Comparison of ENCODE assay signal across 11 cellular contexts in genomic region chr2:12948963-12949353, GRCh38.
DNase-seq lines count a peak whose midpoint lies in the region; ATAC-seq, FAIRE-seq and TF ChIP-seq lines count a peak whose summit lies in the region.
"Had no signal": no experiment of that assay in that cellular context is flagged by ENCODE, and none has a peak within 500 bp of the region (broad histone marks: within the 10 kb centered on the region; RNA-seq: fewer than 3 reads in every experiment).

No MANE protein-coding gene starts in this region.

- H3K27ac ChIP-seq in GM12878 (ENCODE audit: control insufficient read depth, insufficient read depth) (no peak overlapping the region), vagina (no peak overlapping the region)
- H3K27ac ChIP-seq: cardiac muscle cell had no signal

- intact Hi-C loops in GM12878 (cut with micrococcal nuclease; ENCODE audit: unreplicated experiment): no loop called here
- intact Hi-C loops in vagina (cut with DNase I): no loop called here

- BruUV-seq in GM12878 (replicated peaks; lab: Mats Ljungman, UMichigan): no TSS peak

- RAD21 ChIA-PET in GM12878 (lab: Charles Lee; ENCODE audit: unreplicated experiment): no interaction called here

- no peak for FAIRE-seq in GM12878 (lab: Jason Lieb, UNC)
- FAIRE-seq: GM19239 had no signal

- POLR2A ChIA-PET in GM12878 (lab: Charles Lee): no interaction called here

- no peak for TF ChIP-seq RAD21 in GM12878 (IDR thresholded peaks at IDR 0.05; ENCODE audit: insufficient read depth, low read depth, low read length)

- TF ChIP-seq CTCF in GM12878 (IDR thresholded peaks at IDR 0.05 in 2 of 3, conservative IDR thresholded peaks at IDR 0.05 in 1 of 3; ENCODE audit: control insufficient read depth in 2 of 3, extremely low read depth in 1 of 3, insufficient read depth in 1 of 3, low read depth in 3 of 3, low read length in 3 of 3) (no peak), vagina (IDR thresholded peaks at IDR 0.05) (no peak)

- no peak overlapping the region for H3K4me2 ChIP-seq in GM12878 (ENCODE audit: control insufficient read depth, insufficient read depth)

- H3K36me3 ChIP-seq in GM12878 (ENCODE audit: control insufficient read depth in 2 of 2, insufficient read depth in 2 of 2, low read length in 1 of 2) (no peaks in the 10 kb centered on the region), vagina (no peaks in the 10 kb centered on the region)
- H3K36me3 ChIP-seq: cardiac muscle cell had no signal

- H3K9me3 ChIP-seq in GM12878 (replicated peaks; ENCODE audit: control insufficient read depth, insufficient read depth, low read length): no peaks in the 10 kb centered on the region
- H3K9me3 ChIP-seq in vagina: no peaks in the 10 kb centered on the region

- H3K27me3 ChIP-seq in GM12878 (replicated peaks in 1 of 2; ENCODE audit: control insufficient read depth in 2 of 2, insufficient read depth in 2 of 2, low read length in 1 of 2) (no peaks in the 10 kb centered on the region; a peak in 1 of 4 replicates), vagina (no peaks in the 10 kb centered on the region)
- H3K27me3 ChIP-seq: cardiac muscle cell had no signal

- TF ChIP-seq EP300 in GM12878 (IDR thresholded peaks at IDR 0.05; ENCODE audit: borderline replicate concordance in 1 of 2, control insufficient read depth in 1 of 2, low read depth in 2 of 2, low read length in 2 of 2): no peak

- CTCF ChIA-PET in GM12878 (lab: Yijun Ruan, JAX): no interaction called here

- 0% methylated on average over 2 of the region's 2 CpGs for WGBS in GM12878 (ENCODE audit: insufficient coverage, insufficient replicate concordance, low lambda C conversion rate, missing lambda C conversion rate)

- H3K4me1 ChIP-seq in GM12878 (ENCODE audit: control insufficient read depth, insufficient read depth, low read length) (no peaks in the 10 kb centered on the region), vagina (no peaks in the 10 kb centered on the region)

- no peak for TF ChIP-seq POLR2A in GM12878 (IDR thresholded peaks at IDR 0.05; ENCODE audit: low read depth, low read length)
- no peak for TF ChIP-seq POLR2A in vagina (IDR thresholded peaks at IDR 0.05)

- in situ Hi-C loops in GM12878 (cut with MboI): no loop called here

- no peaks in the 10 kb centered on the region for H4K20me1 ChIP-seq in GM12878 (ENCODE audit: control insufficient read depth, insufficient read depth)

- SMC1A ChIA-PET in GM12878 (lab: Charles Lee; ENCODE audit: uncharacterized antibody, unreplicated experiment): interaction anchor here (1.1 kb wide), 1 partner anchor 58 kb away, joined by 3 read pairs; no protein-coding TSS in a partner anchor

- H2AFZ ChIP-seq in GM12878 (ENCODE audit: control insufficient read depth, low read depth, low read length): no peak overlapping the region

- no peaks in the 10 kb centered on the region for H3K79me2 ChIP-seq in GM12878 (ENCODE audit: control insufficient read depth, insufficient read depth, low read length)

- no peak for DNase-seq in GM12878 (ENCODE audit: low read depth, low spot score)
- no peak for DNase-seq in AG08396 (ENCODE audit: low spot score)
- no peak for DNase-seq in GM19238 (ENCODE audit: insufficient read length, low spot score)
- DNase-seq in vagina (ENCODE audit: extremely low spot score in 2 of 2): no peak
- DNase-seq: DMS 273 treated with DMSO at 0.1 percent for 48 hours, NCI-H2081 treated with DMSO at 0.1 percent for 48 hours had no signal

- H3K9ac ChIP-seq in GM12878 (ENCODE audit: control insufficient read depth, insufficient read depth, low read length): no peak overlapping the region

- no peak overlapping the region for H3K4me3 ChIP-seq in GM12878
- no peak overlapping the region for H3K4me3 ChIP-seq in vagina
- H3K4me3 ChIP-seq: cardiac muscle cell had no signal

- peak; percentile 79 for ATAC-seq in GM18511 (IDR thresholded peaks at IDR 0.05; ENCODE audit: unreplicated experiment)
- ATAC-seq in GM21360 (IDR thresholded peaks at IDR 0.05; ENCODE audit: unreplicated experiment): peak; percentile 80
- ATAC-seq in HG03175 (IDR thresholded peaks at IDR 0.05; ENCODE audit: unreplicated experiment): peak; percentile 82
- ATAC-seq in GM12878: peak; percentile 76

TF ChIP-seq in GM12878, 131 proteins besides CTCF, POLR2A, EP300 and RAD21:
- TF ChIP-seq MYC (IDR thresholded peaks at IDR 0.05; ENCODE audit: insufficient read depth, insufficient read length, insufficient replicate concordance, low read length, severe bottlenecking) (no peak), JUNB (IDR thresholded peaks at IDR 0.05) (peak; percentile 13; the same call in 1 of the 2 replicates), RUNX3 (IDR thresholded peaks at IDR 0.05; ENCODE audit: low read length) (peak; percentile 72)
